21 cellular contexts compared by ENCODE assay signal in genomic region chr16:75472908-75473877, GRCh38. TPM values are rescaled to one million over a fixed set of nuclear protein-coding genes. Genes with fewer than 3 reads are reported as not detected.
DNase-seq lines count a peak whose midpoint lies in the region; ATAC-seq, FAIRE-seq and TF ChIP-seq lines count a peak whose summit lies in the region.
"Had no signal": no experiment of that assay in that cellular context is flagged by ENCODE, and none has a peak within 500 bp of the region (broad histone marks: within the 10 kb centered on the region; RNA-seq: fewer than 3 reads in every experiment).

No MANE protein-coding gene starts in this region.

- TF ChIP-seq EP300 in H1 (IDR thresholded peaks at IDR 0.05; ENCODE audit: borderline replicate concordance in 1 of 2, low read depth in 2 of 2, low read length in 2 of 2) = no peak

- TF ChIP-seq CTCF in H9 (conservative IDR thresholded peaks at IDR 0.05) = no peak
- no peak for TF ChIP-seq CTCF in H1 (IDR thresholded peaks at IDR 0.05; ENCODE audit: control extremely low read depth in 1 of 3, insufficient read depth in 1 of 3, low read depth in 1 of 3, low read length in 3 of 3)
- TF ChIP-seq CTCF in kidney (IDR thresholded peaks at IDR 0.05; ENCODE audit: borderline replicate concordance, extremely low read depth, insufficient read depth) = no peak

- H4K91ac ChIP-seq in H9 (ENCODE audit: insufficient read length, low read depth, low read length) (peak overlapping the region; percentile 57), H1 (replicated peaks; ENCODE audit: insufficient read length, low read length) (peak overlapping the region; percentile 70)

- TF ChIP-seq POLR2A in H1 (IDR thresholded peaks at IDR 0.05; ENCODE audit: control extremely low read depth in 1 of 2, low read depth in 2 of 2, low read length in 2 of 2) = no peak

- no peaks in the 10 kb centered on the region; the same call in 1 of the 2 replicates for H3K27me3 Mint-ChIP-seq in H9 (ENCODE audit: low read depth)
- H3K27me3 Mint-ChIP-seq in activated T-helper 1 cell treated with anti-CD3 and anti-CD28 coated beads, Interleukin-12 subunit alpha, Interleukin-12 subunit beta, Interleukin-2, Interleukin-4 antibody, amounts not matched to agents 30 ng/mL and 10 ng/mL and 1 ng/mL, durations not matched to agents 14 hours and 24 hours and 36 hours (ENCODE audit: insufficient read depth) = peaks cover 2% of the 10 kb centered on the region

- H3K9me3 ChIP-seq in H9 (ENCODE audit: control insufficient read depth, low read depth, low read length) (no peaks in the 10 kb centered on the region), HUES6 (ENCODE audit: control insufficient read depth, insufficient read depth, low read depth, low read length) (peaks cover 4% of the 10 kb centered on the region; the same call in 1 of the 2 replicates), H1 (ENCODE audit: insufficient read depth in 2 of 2, low read depth in 1 of 2, low read length in 1 of 2) (0 out of 4 replicates have a peak, but pooled peaks cover 0 to 3% of the 10 kb centered on the region in 2 experiments), kidney (ENCODE audit: control insufficient read depth in 1 of 2, low read length in 2 of 2) (no peaks in the 10 kb centered on the region)
- H3K9me3 ChIP-seq: BLaER1 treated with 17β-estradiol and CSF1 and Interleukin-3, amounts not matched to agents 10 nM and 100 nM had no signal

- H3K9ac ChIP-seq in H9 (ENCODE audit: extremely low read depth, insufficient read length, low read length) (no peak overlapping the region), HUES6 (ENCODE audit: low read length) (no peak overlapping the region), H1 (replicated peaks in 1 of 4; ENCODE audit: extremely low read depth in 1 of 4, low read depth in 3 of 4, low read length in 3 of 4) (no peak overlapping the region), kidney (ENCODE audit: low read length in 2 of 2) (no peak overlapping the region)

- FAIRE-seq in H1 (lab: Jason Lieb, UNC) = no peak
- FAIRE-seq in kidney (lab: Jason Lieb, UNC) = no peak
- FAIRE-seq: D721Med, G401.6, GM12891 had no signal

- H3K79me1 ChIP-seq in H9 (ENCODE audit: insufficient read depth, low read depth, low read length, poor library complexity, severe bottlenecking) (no peaks in the 10 kb centered on the region), H1 (ENCODE audit: low read depth, low read length) (no peaks in the 10 kb centered on the region)

- H2AFZ ChIP-seq in H9 (ENCODE audit: low read length) (no peak overlapping the region), H1 (ENCODE audit: low read length) (no peak overlapping the region)

- peak overlapping the region; percentile 2 for H3K18ac ChIP-seq in H9 (ENCODE audit: insufficient read length, low read depth, low read length)
- peak overlapping the region; percentile 28; the same call in 1 of the 2 replicates for H3K18ac ChIP-seq in H1 (ENCODE audit: extremely low read depth, low read length)

- in situ Hi-C loops in KBM-7 (cut with MboI; ENCODE audit: low pct_unique_long_range_greater_than_20kb, low sequenced_read_pairs) = no loop called here

- H4K20me1 ChIP-seq in H9 (ENCODE audit: control insufficient read depth, insufficient read depth, insufficient read length) = no peaks in the 10 kb centered on the region
- no peaks in the 10 kb centered on the region for H4K20me1 ChIP-seq in H1 (replicated peaks in 1 of 2; ENCODE audit: control insufficient read depth in 1 of 2, insufficient read depth in 2 of 2, low read length in 2 of 2)
- H4K20me1 ChIP-seq: BLaER1 treated with 17β-estradiol and CSF1 and Interleukin-3, amounts not matched to agents 10 nM and 100 nM had no signal

- DNase-seq in H9 = no peak
- no peak for DNase-seq in H1 (ENCODE audit: low read depth in 1 of 2, low spot score in 2 of 2)
- peak; percentile 36 for DNase-seq in kidney
- DNase-seq in Right ventricle myocardium inferior (ENCODE audit: missing footprints) = no peak
- DNase-seq in CD1c-positive myeloid dendritic cell (ENCODE audit: extremely low spot score) = no peak
- DNase-seq in activated T-helper 1 cell treated with anti-CD3 and anti-CD28 coated beads, Interleukin-12 subunit alpha, Interleukin-12 subunit beta, Interleukin-2, Interleukin-4 antibody, amounts not matched to agents 30 ng/mL and 10 ng/mL and 1 ng/mL, durations not matched to agents 14 hours and 24 hours and 36 hours (ENCODE audit: low spot score) = no peak
- DNase-seq in KBM-7 = no peak
- DNase-seq: ACHN; CD4-positive, alpha-beta memory T cell; DMS153; DMS79 treated with DMSO at 0.1 percent for 48 hours; EL; GOT3; HCEC 1CT; KG1 had no signal

- peak overlapping the region; percentile 11 for H2BK5ac ChIP-seq in H9 (ENCODE audit: insufficient read length, low read length)
- H2BK5ac ChIP-seq in H1 (ENCODE audit: low read depth, low read length) = peak overlapping the region; percentile 72; the same call in 1 of the 2 replicates

- H3K14ac ChIP-seq in H9 (ENCODE audit: insufficient read depth, low read length) = no peak overlapping the region; the same call in 1 of the 2 replicates
- H3K14ac ChIP-seq in H1 (ENCODE audit: insufficient read length) = no peak overlapping the region

- H3K36me3 ChIP-seq in HUES6 (ENCODE audit: control insufficient read depth, insufficient read depth, low read length) (peaks cover 10% of the 10 kb centered on the region), H1 (ENCODE audit: control insufficient read depth in 2 of 4, insufficient read depth in 4 of 4, low read length in 3 of 4) (peaks cover 0 to 12% (median 2%) of the 10 kb centered on the region in 4 experiments; a peak in 6 of 8 replicates), kidney (ENCODE audit: control insufficient read depth in 1 of 2, insufficient read depth in 2 of 2, low read length in 2 of 2) (no peaks in the 10 kb centered on the region)

- H3K4me3 ChIP-seq in HUES6 (ENCODE audit: low read depth, low read length) = no peak overlapping the region
- H3K4me3 ChIP-seq in H1 (ENCODE audit: extremely low read depth in 1 of 4, insufficient read depth in 2 of 4, low read depth in 3 of 4, low read length in 4 of 4) = no peak overlapping the region
- no peak overlapping the region for H3K4me3 ChIP-seq in kidney (ENCODE audit: low read length in 2 of 2)
- H3K4me3 ChIP-seq: BLaER1 treated with 17β-estradiol and CSF1 and Interleukin-3, amounts not matched to agents 10 nM and 100 nM had no signal

- H2AK5ac ChIP-seq in H9 (ENCODE audit: insufficient read length, low read length) (no peak overlapping the region), H1 (ENCODE audit: low read depth, low read length) (peak overlapping the region; percentile 84; the same call in 1 of the 2 replicates)

- peaks cover 22 to 31% (median 22%) of the 10 kb centered on the region in 3 experiments for H3K36me3 Mint-ChIP-seq in H9 (ENCODE audit: insufficient read depth in 1 of 3, low read depth in 3 of 3)
- H3K36me3 Mint-ChIP-seq in activated T-helper 1 cell treated with anti-CD3 and anti-CD28 coated beads, Interleukin-12 subunit alpha, Interleukin-12 subunit beta, Interleukin-2, Interleukin-4 antibody, amounts not matched to agents 30 ng/mL and 10 ng/mL and 1 ng/mL, durations not matched to agents 14 hours and 24 hours and 36 hours (ENCODE audit: low read depth) = no peaks in the 10 kb centered on the region
- H3K36me3 Mint-ChIP-seq: CD4-positive, alpha-beta memory T cell had no signal

- H3T11ph ChIP-seq in H9 (ENCODE audit: low read length) = no peak overlapping the region

- peaks cover 5% of the 10 kb centered on the region; the same call in 1 of the 2 replicates for H3K4me1 ChIP-seq in H9 (ENCODE audit: insufficient read depth, low read length)
- H3K4me1 ChIP-seq in HUES6 (ENCODE audit: control insufficient read depth, insufficient read depth, low read length) = peaks cover 24% of the 10 kb centered on the region
- H3K4me1 ChIP-seq in H1 (replicated peaks in 1 of 4; ENCODE audit: control insufficient read depth in 3 of 4, insufficient read depth in 4 of 4, low read length in 3 of 4) = peaks cover 1 to 6% (median 5%) of the 10 kb centered on the region in 4 experiments; a peak in 6 of 7 replicates
- no peaks in the 10 kb centered on the region for H3K4me1 ChIP-seq in kidney (ENCODE audit: control insufficient read depth in 1 of 2, insufficient read depth in 1 of 2, low read depth in 1 of 2, low read length in 2 of 2)

- no peak overlapping the region for H3K4me3 Mint-ChIP-seq in H9
- no peak overlapping the region for H3K4me3 Mint-ChIP-seq in activated T-helper 1 cell treated with anti-CD3 and anti-CD28 coated beads, Interleukin-12 subunit alpha, Interleukin-12 subunit beta, Interleukin-2, Interleukin-4 antibody, amounts not matched to agents 30 ng/mL and 10 ng/mL and 1 ng/mL, durations not matched to agents 14 hours and 24 hours and 36 hours
- H3K4me3 Mint-ChIP-seq: CD4-positive, alpha-beta memory T cell had no signal

- H4K8ac ChIP-seq in H9 (replicated peaks; ENCODE audit: insufficient read length, low read depth, low read length) (no peak overlapping the region), H1 (ENCODE audit: extremely low read depth, insufficient read depth, low read length) (peak overlapping the region; percentile 82; the same call in 1 of the 2 replicates)

- ATAC-seq in Right ventricle myocardium inferior = no peak

- POLR2A ChIA-PET in H1 (lab: Charles Lee; ENCODE audit: partially characterized antibody) = interaction anchor here (0.6 to 2.4 kb wide), 7 partner anchors 11 to 205 kb away, joined by 3 to 18 read pairs (median 3); partner anchors contain the start of gene CHST6

- H3K27ac ChIP-seq in H9 (ENCODE audit: insufficient read length, low read depth, low read length) (no peak overlapping the region), HUES6 (ENCODE audit: low read depth, low read length) (peak overlapping the region; percentile 82), H1 (ENCODE audit: low read depth, low read length) (peak overlapping the region; percentile 43), kidney (ENCODE audit: low read depth in 2 of 2, low read length in 2 of 2) (no peak overlapping the region)
- H3K27ac ChIP-seq: BLaER1 treated with 17β-estradiol and CSF1 and Interleukin-3, amounts not matched to agents 10 nM and 100 nM had no signal

- no peak for TF ChIP-seq RAD21 in H1 (IDR thresholded peaks at IDR 0.05 in 1 of 2, conservative IDR thresholded peaks at IDR 0.05 in 1 of 2; ENCODE audit: low read depth in 2 of 2, low read length in 2 of 2)

- H4K5ac ChIP-seq in H9 (ENCODE audit: insufficient read length, low read depth, low read length) = peak overlapping the region; percentile 75
- peak overlapping the region; percentile 68 for H4K5ac ChIP-seq in H1 (ENCODE audit: insufficient read length, low read depth, low read length)

- H3K27me3 ChIP-seq in H9 (ENCODE audit: insufficient read depth, low read length) (no peaks in the 10 kb centered on the region), HUES6 (ENCODE audit: control insufficient read depth, insufficient read depth, low read length) (no peaks in the 10 kb centered on the region), H1 (replicated peaks in 1 of 4; ENCODE audit: control insufficient read depth in 3 of 4, extremely low read depth in 1 of 4, insufficient read depth in 3 of 4, low read length in 3 of 4) (no peaks in the 10 kb centered on the region)
- H3K27me3 ChIP-seq: BLaER1 treated with 17β-estradiol and CSF1 and Interleukin-3, amounts not matched to agents 10 nM and 100 nM had no signal

- H3K4me2 ChIP-seq in H9 (ENCODE audit: insufficient read depth, insufficient read length, low read length) (no peak overlapping the region), H1 (ENCODE audit: insufficient read depth in 1 of 2, low read depth in 2 of 2, low read length in 2 of 2) (peak overlapping the region in 1 of 2 experiments; percentile 8; a peak in 1 of 4 replicates)
- H3K4me2 ChIP-seq: BLaER1 treated with 17β-estradiol and CSF1 and Interleukin-3, amounts not matched to agents 10 nM and 100 nM had no signal

- peaks cover 26 to 30% of the 10 kb centered on the region in 2 experiments for H3K4me1 Mint-ChIP-seq in H9
- no peaks in the 10 kb centered on the region for H3K4me1 Mint-ChIP-seq in activated T-helper 1 cell treated with anti-CD3 and anti-CD28 coated beads, Interleukin-12 subunit alpha, Interleukin-12 subunit beta, Interleukin-2, Interleukin-4 antibody, amounts not matched to agents 30 ng/mL and 10 ng/mL and 1 ng/mL, durations not matched to agents 14 hours and 24 hours and 36 hours (ENCODE audit: low read depth)

- peak overlapping the region; percentile 17 for H2BK12ac ChIP-seq in H9 (ENCODE audit: insufficient read length, low read depth, low read length)
- peak overlapping the region; percentile 95 for H2BK12ac ChIP-seq in H1 (ENCODE audit: low read depth, low read length)

- H3K23ac ChIP-seq in H9 (ENCODE audit: insufficient read length, low read depth, low read length) (no peak overlapping the region), H1 (ENCODE audit: insufficient read length) (no peak overlapping the region)

- H3K27ac Mint-ChIP-seq in H9 = peak overlapping the region; percentile 7 to 94 (median 41); a peak in 4 of 7 replicates
- H3K27ac Mint-ChIP-seq in activated T-helper 1 cell treated with anti-CD3 and anti-CD28 coated beads, Interleukin-12 subunit alpha, Interleukin-12 subunit beta, Interleukin-2, Interleukin-4 antibody, amounts not matched to agents 30 ng/mL and 10 ng/mL and 1 ng/mL, durations not matched to agents 14 hours and 24 hours and 36 hours = no peak overlapping the region

- H3K79me2 ChIP-seq in H9 (ENCODE audit: insufficient read depth, low read length) (no peaks in the 10 kb centered on the region), H1 (ENCODE audit: control insufficient read depth in 1 of 2, insufficient read depth in 2 of 2, low read length in 2 of 2) (no peaks in the 10 kb centered on the region)

- no peaks in the 10 kb centered on the region for H3K23me2 ChIP-seq in H9 (ENCODE audit: insufficient read length, low read depth, low read length, poor library complexity, severe bottlenecking)
- H3K23me2 ChIP-seq in H1 (ENCODE audit: low read depth, low read length) = 0 out of 2 replicates have a peak, but pooled peaks cover 3% of the 10 kb centered on the region

- intact Hi-C loops in kidney (cut with DNase I) (loop anchor here (5.0 kb wide), 1 partner anchor 289 kb away; no protein-coding TSS in a partner anchor), Right ventricle myocardium inferior (cut with DNase I) (loop anchor here (2.0 kb wide), 1 partner anchor 44 kb away; no protein-coding TSS in a partner anchor)
- intact Hi-C loops in activated T-helper 1 cell treated with anti-CD3 and anti-CD28 coated beads, Interleukin-12 subunit alpha, Interleukin-12 subunit beta, Interleukin-2, Interleukin-4 antibody, amounts not matched to agents 30 ng/mL and 10 ng/mL and 1 ng/mL, durations not matched to agents 14 hours and 24 hours and 36 hours (cut with micrococcal nuclease) = no loop called here

- no peak overlapping the region for H3K4ac ChIP-seq in H9 (ENCODE audit: low read depth, low read length)
- peak overlapping the region; percentile 24 for H3K4ac ChIP-seq in H1 (replicated peaks; ENCODE audit: insufficient read length, low read depth, low read length)

- no CpG with 5 or more reads among the region's 17 CpGs for WGBS in H9 (ENCODE audit: extremely low coverage, insufficient read length, low lambda C conversion rate)
- 92% methylated on average over 17 of the region's 17 CpGs; no CpG with 5 or more reads in 1 of the 2 experiments for WGBS in H1 (ENCODE audit: extremely low coverage in 1 of 2, insufficient coverage in 1 of 2, insufficient read length in 1 of 2, insufficient replicate concordance in 2 of 2, low coverage in 1 of 2, low lambda C conversion rate in 2 of 2, missing lambda C conversion rate in 1 of 2), 2 experiments

- H2BK15ac ChIP-seq in H9 (ENCODE audit: low read depth, low read length) (no peak overlapping the region), H1 (ENCODE audit: low read length) (0 out of 2 replicates have a peak overlapping the region, but pooled peaks have one; percentile 66)

- H3K9me3 Mint-ChIP-seq in H9 = peaks cover 0 to 7% of the 10 kb centered on the region in 2 experiments; a peak in 3 of 5 replicates
- H3K9me3 Mint-ChIP-seq in activated T-helper 1 cell treated with anti-CD3 and anti-CD28 coated beads, Interleukin-12 subunit alpha, Interleukin-12 subunit beta, Interleukin-2, Interleukin-4 antibody, amounts not matched to agents 30 ng/mL and 10 ng/mL and 1 ng/mL, durations not matched to agents 14 hours and 24 hours and 36 hours = no peaks in the 10 kb centered on the region
- H3K9me3 Mint-ChIP-seq: CD4-positive, alpha-beta memory T cell had no signal

- H3K56ac ChIP-seq in H9 (ENCODE audit: insufficient read length, low read depth, low read length) (no peak overlapping the region), H1 (replicated peaks; ENCODE audit: insufficient read length, low read depth, low read length) (peak overlapping the region; percentile 25)

- H2BK20ac ChIP-seq in H9 (ENCODE audit: low read depth, low read length, poor library complexity, severe bottlenecking) (peak overlapping the region; percentile 84), H1 (ENCODE audit: low read length) (peak overlapping the region; percentile 89)

- H2BK120ac ChIP-seq in H9 (ENCODE audit: low read depth, low read length, poor library complexity, severe bottlenecking) (no peak overlapping the region), H1 (replicated peaks; ENCODE audit: low read depth, low read length) (peak overlapping the region; percentile 73)

- CTCF ChIA-PET in H1 (lab: Charles Lee; ENCODE audit: partially characterized antibody) = interaction anchor here (0.6 to 9.9 kb wide), 16 partner anchors 8 to 274 kb away, joined by 3 to 181 read pairs (median 6); partner anchors contain the start of gene CHST6

RNA-seq across cellular contexts. Expression of gene TMEM170A, which starts 8.7 kb away (rescaled TPM):
- total RNA-seq in H9 (2021) (43.4 and 46.8 TPM in 2 replicates), kidney (22.8 TPM), Right ventricle myocardium inferior (9.6 TPM)
- total RNA-seq in H1 (2021; fragmentation: NEBNext Ultra II Directional; extraction: Animal tissue kit (Norgen Biotek cat#: 25700)) = 52.8 and 56.6 TPM in 2 replicates
- polyA plus RNA-seq in H1 (2011; rRNA removed) (21.1 and 22.9 TPM in 2 replicates), kidney (ENCODE audit: insufficient read depth, low read depth, low replicate concordance) (10.2 TPM)
- 25.1 TPM for polyA plus RNA-seq in H1 (2011; cell fraction: cytosol; rRNA removed)
- polyA plus RNA-seq in H1 (2011; cell fraction: nucleus; rRNA removed) = 12.3 TPM
- 18.4 to 30.7 TPM (median 23.8 TPM) in 4 replicates for polyA plus RNA-seq in H1 (2012, experiment 1 of 2)
- polyA plus RNA-seq in H1 (2012, experiment 2 of 2) = 9.8 TPM
- polyA plus RNA-seq in H1 (2013, experiment 1 of 2) = 31.1 TPM
- polyA plus RNA-seq in H1 (2013, experiment 2 of 2) = 37.3 TPM
- polyA minus RNA-seq in H1 (2011; rRNA and poly(A)+ RNA removed) = 45.5 and 49.2 TPM in 2 replicates
- polyA minus RNA-seq in H1 (2011; cell fraction: cytosol; rRNA and poly(A)+ RNA removed) = 22.3 TPM
- polyA minus RNA-seq in H1 (2011; cell fraction: nucleus; rRNA and poly(A)+ RNA removed) = 27.2 TPM
- total RNA-seq in activated T-helper 1 cell treated with anti-CD3 and anti-CD28 coated beads, Interleukin-12 subunit alpha, Interleukin-12 subunit beta, Interleukin-2, Interleukin-4 antibody, amounts not matched to agents 30 ng/mL and 10 ng/mL and 1 ng/mL, durations not matched to agents 14 hours and 24 hours and 36 hours = 42.1 and 42.7 TPM in 2 replicates

RNA-seq across cellular contexts. Expression of gene CHST6, which starts 22.0 kb away (rescaled TPM):
- 20.7 and 20.8 TPM in 2 replicates for total RNA-seq in H9 (2021)
- 25.4 and 26.4 TPM in 2 replicates for total RNA-seq in H1 (2021; fragmentation: NEBNext Ultra II Directional; extraction: Animal tissue kit (Norgen Biotek cat#: 25700))
- polyA plus RNA-seq in H1 (2011; rRNA removed) = 18.2 and 26.5 TPM in 2 replicates
- polyA plus RNA-seq in H1 (2011; cell fraction: cytosol; rRNA removed) = 15.2 TPM
- polyA plus RNA-seq in H1 (2011; cell fraction: nucleus; rRNA removed) = 27.0 TPM
- 11.5 to 16.3 TPM (median 14.7 TPM) in 4 replicates for polyA plus RNA-seq in H1 (2012, experiment 1 of 2)
- 14.3 TPM for polyA plus RNA-seq in H1 (2012, experiment 2 of 2)
- 14.9 TPM for polyA plus RNA-seq in H1 (2013, experiment 1 of 2)
- polyA plus RNA-seq in H1 (2013, experiment 2 of 2) = 15.6 TPM
- polyA minus RNA-seq in H1 (2011; rRNA and poly(A)+ RNA removed) = 20.6 and 25.1 TPM in 2 replicates
- 20.6 TPM for polyA minus RNA-seq in H1 (2011; cell fraction: cytosol; rRNA and poly(A)+ RNA removed)
- polyA minus RNA-seq in H1 (2011; cell fraction: nucleus; rRNA and poly(A)+ RNA removed) = 18.2 TPM
- 0.79 TPM for total RNA-seq in kidney
- polyA plus RNA-seq in kidney (ENCODE audit: insufficient read depth, low read depth, low replicate concordance) = 0.04 TPM
- 0.62 TPM for total RNA-seq in Right ventricle myocardium inferior
- not detected in 2 replicates for total RNA-seq in activated T-helper 1 cell treated with anti-CD3 and anti-CD28 coated beads, Interleukin-12 subunit alpha, Interleukin-12 subunit beta, Interleukin-2, Interleukin-4 antibody, amounts not matched to agents 30 ng/mL and 10 ng/mL and 1 ng/mL, durations not matched to agents 14 hours and 24 hours and 36 hours
- total RNA-seq: A172 had no signal
- polyA plus RNA-seq: CD4-positive, alpha-beta memory T cell had no signal

RNA-seq across cellular contexts. Expression of gene CFDP1, which starts 39.9 kb away (rescaled TPM):
- total RNA-seq in H9 (2021) = 89.1 and 89.2 TPM in 2 replicates
- 76.9 and 77.3 TPM in 2 replicates for total RNA-seq in H1 (2021; fragmentation: NEBNext Ultra II Directional; extraction: Animal tissue kit (Norgen Biotek cat#: 25700))
- polyA plus RNA-seq in H1 (2011; rRNA removed) = 22.5 and 25.5 TPM in 2 replicates
- polyA plus RNA-seq in H1 (2011; cell fraction: cytosol; rRNA removed) = 75.0 TPM
- polyA plus RNA-seq in H1 (2011; cell fraction: nucleus; rRNA removed) = 10.9 TPM
- 79.8 to 101 TPM (median 87.5 TPM) in 4 replicates for polyA plus RNA-seq in H1 (2012, experiment 1 of 2)
- 16.6 TPM for polyA plus RNA-seq in H1 (2012, experiment 2 of 2)
- polyA plus RNA-seq in H1 (2013, experiment 1 of 2) = 108 TPM
- polyA plus RNA-seq in H1 (2013, experiment 2 of 2) = 114 TPM
- polyA minus RNA-seq in H1 (2011; rRNA and poly(A)+ RNA removed) = 15.2 and 27.2 TPM in 2 replicates
- polyA minus RNA-seq in H1 (2011; cell fraction: cytosol; rRNA and poly(A)+ RNA removed) = 17.5 TPM
- 39.8 TPM for polyA minus RNA-seq in H1 (2011; cell fraction: nucleus; rRNA and poly(A)+ RNA removed)
- total RNA-seq in kidney = 53.5 TPM
- 148 TPM for polyA plus RNA-seq in kidney (ENCODE audit: insufficient read depth, low read depth, low replicate concordance)
- 26.6 TPM for total RNA-seq in Right ventricle myocardium inferior
- total RNA-seq in activated T-helper 1 cell treated with anti-CD3 and anti-CD28 coated beads, Interleukin-12 subunit alpha, Interleukin-12 subunit beta, Interleukin-2, Interleukin-4 antibody, amounts not matched to agents 30 ng/mL and 10 ng/mL and 1 ng/mL, durations not matched to agents 14 hours and 24 hours and 36 hours = 35.4 TPM in 2 replicates

Comparison
In these comparisons a context has a peak if more than half of its experiments do, and no peak if none do; other contexts are left out.
1. H3K27ac ChIP-seq: peak in HUES6 (single experiment) and H1 (single experiment); none in H9 (single experiment) and kidney (0 of 2).
2. RNA of gene CHST6, which starts 22.0 kb away (total RNA-seq): 25.4 to 26.4 TPM in H1 and 20.7 to 20.8 TPM in H9; 0.79 TPM in kidney (single experiment), 0.62 TPM in Right ventricle myocardium inferior (single experiment) and not detected in activated T-helper 1 cell treated with anti-CD3 and anti-CD28 coated beads, Interleukin-12 subunit alpha, Interleukin-12 subunit beta, Interleukin-2, Interleukin-4 antibody, amounts not matched to agents 30 ng/mL and 10 ng/mL and 1 ng/mL, durations not matched to agents 14 hours and 24 hours and 36 hours; every median in the first group is over 10 times any median in the second.